ENCODE assay signal across 1 cellular context in the genomic region with DNA sequence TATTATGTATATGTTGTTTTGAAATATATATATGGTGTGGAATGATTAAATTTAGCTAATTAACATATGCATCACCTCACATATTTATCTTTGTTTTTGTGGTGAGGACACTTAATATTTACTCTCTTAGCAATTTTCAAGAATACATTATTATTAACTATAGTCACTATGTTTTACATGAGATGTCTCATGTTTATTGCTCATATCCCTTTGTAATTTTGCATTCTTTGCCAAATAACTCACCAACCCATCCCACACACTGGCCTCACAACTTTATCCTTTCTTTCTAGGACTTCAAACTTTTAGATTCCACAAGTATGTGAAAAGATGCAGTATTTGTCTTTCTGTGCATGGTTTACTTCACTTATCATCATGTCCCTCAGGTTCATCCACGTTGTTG.
TF ChIP-seq lines count a peak whose summit lies in the region.

No MANE protein-coding gene starts in this region.

TF ChIP-seq in GM23338, 12 proteins besides CTCF, POLR2A, EP300 and RAD21 (continued from another document):
- TF ChIP-seq, protein P1, sequence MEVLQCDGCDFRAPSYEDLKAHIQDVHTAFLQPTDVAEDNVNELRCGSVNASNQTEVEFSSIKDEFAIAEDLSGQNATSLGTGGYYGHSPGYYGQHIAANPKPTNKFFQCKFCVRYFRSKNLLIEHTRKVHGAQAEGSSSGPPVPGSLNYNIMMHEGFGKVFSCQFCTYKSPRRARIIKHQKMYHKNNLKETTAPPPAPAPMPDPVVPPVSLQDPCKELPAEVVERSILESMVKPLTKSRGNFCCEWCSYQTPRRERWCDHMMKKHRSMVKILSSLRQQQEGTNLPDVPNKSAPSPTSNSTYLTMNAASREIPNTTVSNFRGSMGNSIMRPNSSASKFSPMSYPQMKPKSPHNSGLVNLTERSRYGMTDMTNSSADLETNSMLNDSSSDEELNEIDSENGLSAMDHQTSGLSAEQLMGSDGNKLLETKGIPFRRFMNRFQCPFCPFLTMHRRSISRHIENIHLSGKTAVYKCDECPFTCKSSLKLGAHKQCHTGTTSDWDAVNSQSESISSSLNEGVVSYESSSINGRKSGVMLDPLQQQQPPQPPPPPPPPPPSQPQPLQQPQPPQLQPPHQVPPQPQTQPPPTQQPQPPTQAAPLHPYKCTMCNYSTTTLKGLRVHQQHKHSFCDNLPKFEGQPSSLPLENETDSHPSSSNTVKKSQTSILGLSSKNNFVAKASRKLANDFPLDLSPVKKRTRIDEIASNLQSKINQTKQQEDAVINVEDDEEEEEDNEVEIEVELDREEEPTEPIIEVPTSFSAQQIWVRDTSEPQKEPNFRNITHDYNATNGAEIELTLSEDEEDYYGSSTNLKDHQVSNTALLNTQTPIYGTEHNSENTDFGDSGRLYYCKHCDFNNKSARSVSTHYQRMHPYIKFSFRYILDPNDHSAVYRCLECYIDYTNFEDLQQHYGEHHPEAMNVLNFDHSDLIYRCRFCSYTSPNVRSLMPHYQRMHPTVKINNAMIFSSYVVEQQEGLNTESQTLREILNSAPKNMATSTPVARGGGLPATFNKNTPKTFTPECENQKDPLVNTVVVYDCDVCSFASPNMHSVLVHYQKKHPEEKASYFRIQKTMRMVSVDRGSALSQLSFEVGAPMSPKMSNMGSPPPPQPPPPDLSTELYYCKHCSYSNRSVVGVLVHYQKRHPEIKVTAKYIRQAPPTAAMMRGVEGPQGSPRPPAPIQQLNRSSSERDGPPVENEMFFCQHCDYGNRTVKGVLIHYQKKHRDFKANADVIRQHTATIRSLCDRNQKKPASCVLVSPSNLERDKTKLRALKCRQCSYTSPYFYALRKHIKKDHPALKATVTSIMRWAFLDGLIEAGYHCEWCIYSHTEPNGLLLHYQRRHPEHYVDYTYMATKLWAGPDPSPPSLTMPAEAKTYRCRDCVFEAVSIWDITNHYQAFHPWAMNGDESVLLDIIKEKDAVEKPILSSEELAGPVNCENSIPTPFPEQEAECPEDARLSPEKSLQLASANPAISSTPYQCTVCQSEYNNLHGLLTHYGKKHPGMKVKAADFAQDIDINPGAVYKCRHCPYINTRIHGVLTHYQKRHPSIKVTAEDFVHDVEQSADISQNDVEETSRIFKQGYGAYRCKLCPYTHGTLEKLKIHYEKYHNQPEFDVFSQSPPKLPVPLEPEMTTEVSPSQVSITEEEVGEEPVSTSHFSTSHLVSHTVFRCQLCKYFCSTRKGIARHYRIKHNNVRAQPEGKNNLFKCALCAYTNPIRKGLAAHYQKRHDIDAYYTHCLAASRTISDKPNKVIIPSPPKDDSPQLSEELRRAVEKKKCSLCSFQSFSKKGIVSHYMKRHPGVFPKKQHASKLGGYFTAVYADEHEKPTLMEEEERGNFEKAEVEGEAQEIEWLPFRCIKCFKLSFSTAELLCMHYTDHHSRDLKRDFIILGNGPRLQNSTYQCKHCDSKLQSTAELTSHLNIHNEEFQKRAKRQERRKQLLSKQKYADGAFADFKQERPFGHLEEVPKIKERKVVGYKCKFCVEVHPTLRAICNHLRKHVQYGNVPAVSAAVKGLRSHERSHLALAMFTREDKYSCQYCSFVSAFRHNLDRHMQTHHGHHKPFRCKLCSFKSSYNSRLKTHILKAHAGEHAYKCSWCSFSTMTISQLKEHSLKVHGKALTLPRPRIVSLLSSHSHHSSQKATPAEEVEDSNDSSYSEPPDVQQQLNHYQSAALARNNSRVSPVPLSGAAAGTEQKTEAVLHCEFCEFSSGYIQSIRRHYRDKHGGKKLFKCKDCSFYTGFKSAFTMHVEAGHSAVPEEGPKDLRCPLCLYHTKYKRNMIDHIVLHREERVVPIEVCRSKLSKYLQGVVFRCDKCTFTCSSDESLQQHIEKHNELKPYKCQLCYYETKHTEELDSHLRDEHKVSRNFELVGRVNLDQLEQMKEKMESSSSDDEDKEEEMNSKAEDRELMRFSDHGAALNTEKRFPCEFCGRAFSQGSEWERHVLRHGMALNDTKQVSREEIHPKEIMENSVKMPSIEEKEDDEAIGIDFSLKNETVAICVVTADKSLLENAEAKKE (CRISPR knock-in tag; IDR thresholded peaks at IDR 0.05) = no peak
- TF ChIP-seq ZNF331 (CRISPR knock-in tag; IDR thresholded peaks at IDR 0.05; ENCODE audit: low read depth) (no peak), NANOG (IDR thresholded peaks at IDR 0.05; ENCODE audit: borderline replicate concordance) (no peak)
- TF ChIP-seq, protein P2, sequence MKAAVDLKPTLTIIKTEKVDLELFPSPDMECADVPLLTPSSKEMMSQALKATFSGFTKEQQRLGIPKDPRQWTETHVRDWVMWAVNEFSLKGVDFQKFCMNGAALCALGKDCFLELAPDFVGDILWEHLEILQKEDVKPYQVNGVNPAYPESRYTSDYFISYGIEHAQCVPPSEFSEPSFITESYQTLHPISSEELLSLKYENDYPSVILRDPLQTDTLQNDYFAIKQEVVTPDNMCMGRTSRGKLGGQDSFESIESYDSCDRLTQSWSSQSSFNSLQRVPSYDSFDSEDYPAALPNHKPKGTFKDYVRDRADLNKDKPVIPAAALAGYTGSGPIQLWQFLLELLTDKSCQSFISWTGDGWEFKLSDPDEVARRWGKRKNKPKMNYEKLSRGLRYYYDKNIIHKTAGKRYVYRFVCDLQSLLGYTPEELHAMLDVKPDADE (IDR thresholded peaks at IDR 0.05) = no peak
